13 cellular contexts compared by ENCODE assay signal in the genomic region with DNA sequence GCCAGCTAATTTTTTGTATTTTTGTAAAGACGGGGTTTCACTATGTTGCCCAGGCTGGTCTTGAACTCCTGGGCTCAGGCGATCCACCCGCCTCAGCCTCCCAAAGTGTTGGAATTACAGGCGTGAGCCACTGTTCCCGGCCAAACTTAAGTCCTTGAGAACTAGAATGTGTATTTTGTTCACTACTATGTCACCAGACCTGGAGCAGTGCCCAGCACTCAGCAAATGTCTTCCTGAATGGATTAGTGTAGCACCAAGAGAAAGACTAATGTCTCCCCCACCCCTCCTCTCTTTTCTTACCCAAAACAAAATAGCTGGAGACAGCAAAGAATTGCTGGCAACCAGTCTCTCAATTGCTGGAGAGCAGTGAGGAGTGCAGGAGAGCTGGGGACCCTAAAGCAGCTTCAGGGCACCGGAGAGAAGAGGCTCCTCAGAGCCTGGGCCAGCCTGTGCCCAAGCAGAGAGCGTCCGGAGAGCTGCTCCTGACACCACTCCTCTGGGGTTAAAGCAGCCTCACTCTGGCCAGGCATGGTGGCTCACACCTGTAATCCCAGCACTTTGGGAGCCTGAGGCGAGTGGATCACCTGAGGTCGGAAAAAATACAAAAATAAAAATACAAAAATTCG. TPM values are rescaled to one million over a fixed set of nuclear protein-coding genes. Genes with fewer than 3 reads are reported as not detected.
DNase-seq lines count a peak whose midpoint lies in the region; ATAC-seq and TF ChIP-seq lines count a peak whose summit lies in the region.
"Had no signal": no experiment of that assay in that cellular context is flagged by ENCODE, and none has a peak within 500 bp of the region (broad histone marks: within the 10 kb centered on the region; RNA-seq: fewer than 3 reads in every experiment).

No MANE protein-coding gene starts in this region.

- H3K36me3 ChIP-seq in lower lobe of right lung (no peaks in the 10 kb centered on the region), thyroid gland (no peaks in the 10 kb centered on the region)

- peak; percentile 25 for DNase-seq in NCI-H2196 (lab: John Stamatoyannopoulos, UW; ENCODE audit: unreplicated experiment)
- no peak for DNase-seq in NCI-H2196 treated with DMSO at 0.1 percent for 48 hours (lab: John Stamatoyannopoulos, UW; ENCODE audit: unreplicated experiment)
- DNase-seq in epithelial cell of esophagus (ENCODE audit: low read depth), result peak; percentile 24
- DNase-seq in lower lobe of right lung, result peak; percentile 73
- DNase-seq in thyroid gland, result peak; percentile 96 to 97
- DNase-seq in NCI-H146 (lab: John Stamatoyannopoulos, UW), result no peak
- no peak for DNase-seq in T1000 (lab: John Stamatoyannopoulos, UW)
- DNase-seq: activated naive CD8-positive, alpha-beta T cell treated with anti-CD3 and anti-CD28 coated beads, Interleukin-2, amount 10 ng/mL, durations not matched to agents 7 days and 5 days; GF-D8 had no signal

- 39 to 46% methylated on average over 11 of the region's 11 CpGs for WGBS in thyroid gland, 2 donors

- no peaks in the 10 kb centered on the region for H3K27me3 ChIP-seq in lower lobe of right lung (ENCODE audit: low read depth)
- no peaks in the 10 kb centered on the region for H3K27me3 ChIP-seq in thyroid gland

- ATAC-seq in lower lobe of right lung (peak; percentile 51 to 76), GM21367 (IDR thresholded peaks at IDR 0.05; ENCODE audit: unreplicated experiment) (no peak)
- ATAC-seq: A549 had no signal

- intact Hi-C loops in lower lobe of right lung (cut with DNase I) (no loop called here), thyroid gland (cut with DNase I) (no loop called here)

- no peak for TF ChIP-seq POLR2A in thyroid gland (IDR thresholded peaks at IDR 0.05)

- no peak overlapping the region for H3K27ac ChIP-seq in lower lobe of right lung
- H3K27ac ChIP-seq in thyroid gland, result peak overlapping the region; percentile 41 to 48 (median 44)
- H3K27ac ChIP-seq: A549, parathyroid adenoma had no signal

- H3K4me3 ChIP-seq in epithelial cell of esophagus (ENCODE audit: low read length), result no peak overlapping the region
- H3K4me3 ChIP-seq in lower lobe of right lung, result no peak overlapping the region
- no peak overlapping the region for H3K4me3 ChIP-seq in thyroid gland (replicated peaks in 1 of 3)
- H3K4me3 ChIP-seq: A549 had no signal

- H3K4me1 ChIP-seq in lower lobe of right lung (no peaks in the 10 kb centered on the region), thyroid gland (no peaks in the 10 kb centered on the region)
- H3K4me1 ChIP-seq: A549, parathyroid adenoma had no signal

- TF ChIP-seq CTCF in epithelial cell of esophagus (IDR thresholded peaks at IDR 0.05; ENCODE audit: insufficient read depth, low read depth, low read length, missing control alignments), result no peak
- no peak for TF ChIP-seq CTCF in lower lobe of right lung (IDR thresholded peaks at IDR 0.05)
- TF ChIP-seq CTCF in thyroid gland (IDR thresholded peaks at IDR 0.05), result no peak

- no peaks in the 10 kb centered on the region for H3K9me3 ChIP-seq in lower lobe of right lung
- H3K9me3 ChIP-seq in thyroid gland, result no peaks in the 10 kb centered on the region
- H3K9me3 ChIP-seq: A549 had no signal

RNA-seq across cellular contexts. Expression of a gene that starts 14.9 kb away (rescaled TPM):
- total RNA-seq in lower lobe of right lung (0.50 TPM), thyroid gland (1 to 10 TPM in 2 of 4 donors, under 1 TPM in 2; 0.29 to 1.7 (median 0.84) TPM)
- total RNA-seq: activated naive CD8-positive, alpha-beta T cell treated with anti-CD3 and anti-CD28 coated beads, Interleukin-2, amount 10 ng/mL, durations not matched to agents 7 days and 5 days; OCI-LY7 had no signal

RNA-seq across cellular contexts. Expression of a gene that starts 50.3 kb away (rescaled TPM):
- total RNA-seq in lower lobe of right lung (133 TPM), thyroid gland (100 to 1,000 TPM in 3 of 4 donors, 10 to 100 TPM in 1; 88.6 to 132 (median 119) TPM)

Comparison
In these comparisons a context has a peak if more than half of its experiments do, and no peak if none do; other contexts are left out.
1. DNase-seq: peak in NCI-H2196 (single experiment), epithelial cell of esophagus (single experiment), lower lobe of right lung (single experiment) and thyroid gland (2 of 2); none in NCI-H2196 treated with DMSO at 0.1 percent for 48 hours (single experiment), NCI-H146 (single experiment) and T1000 (single experiment).